Comparison of ENCODE assay signal across 1 cellular context in genomic region chr1:200139661-200140250, GRCh38.
TF ChIP-seq lines count a peak whose summit lies in the region.

No MANE protein-coding gene starts in this region.

TF ChIP-seq in HEK293, 187 proteins besides CTCF, POLR2A, EP300 and RAD21 (continued from another document):
- TF ChIP-seq MZF1 (tag by site-specific recombination; IDR thresholded peaks at IDR 0.05; ENCODE audit: borderline replicate concordance) (peak; percentile 70; the same call in 1 of the 2 replicates), ZNF660 (tag by site-specific recombination; IDR thresholded peaks at IDR 0.05) (0 out of 2 replicates have a peak, but pooled peaks have one; percentile 34), TSHZ1 (tag by site-specific recombination; IDR thresholded peaks at IDR 0.05; ENCODE audit: borderline replicate concordance) (no peak), ZNF580 (tag by site-specific recombination; IDR thresholded peaks at IDR 0.05) (no peak), SP2 (tag by site-specific recombination; IDR thresholded peaks at IDR 0.05) (no peak), OSR2 (tag by site-specific recombination; IDR thresholded peaks at IDR 0.05) (no peak), AEBP2 (tag by site-specific recombination; IDR thresholded peaks at IDR 0.05; ENCODE audit: borderline replicate concordance) (no peak), ZNF585B (tag by site-specific recombination; IDR thresholded peaks at IDR 0.05) (no peak), EGR2 (tag by site-specific recombination; IDR thresholded peaks at IDR 0.05; ENCODE audit: low read depth) (no peak), ZNF521 (tag by site-specific recombination; IDR thresholded peaks at IDR 0.05) (no peak), KLF17 (tag by site-specific recombination; IDR thresholded peaks at IDR 0.05) (no peak), PRDM6 (tag by site-specific recombination; IDR thresholded peaks at IDR 0.05) (no peak), ZNF292 (tag by site-specific recombination; IDR thresholded peaks at IDR 0.05; ENCODE audit: borderline replicate concordance, low read depth) (no peak)
TF ChIP-seq in HEK293: peak in this region for 5.
